9 cellular contexts compared by ENCODE assay signal in genomic region chr4:9762823-9763475, GRCh38. TPM values are rescaled to one million over a fixed set of nuclear protein-coding genes. Genes with fewer than 3 reads are reported as not detected.
DNase-seq lines count a peak whose midpoint lies in the region; ATAC-seq and TF ChIP-seq lines count a peak whose summit lies in the region.
"Had no signal": no experiment of that assay in that cellular context is flagged by ENCODE, and none has a peak within 500 bp of the region (broad histone marks: within the 10 kb centered on the region; RNA-seq: fewer than 3 reads in every experiment).

No MANE protein-coding gene starts in this region.

- 45% methylated on average over 11 of the region's 11 CpGs for WGBS in liver

- CTCF ChIA-PET in activated CD4-positive, alpha-beta T cell treated with anti-CD3 and anti-CD28 coated beads for 36 hours (lab: Charles Lee), result interaction anchor here (0.6 to 3.5 kb wide), 4 partner anchors 62 to 946 kb away, joined by 3 to 26 read pairs (median 3); no protein-coding TSS in a partner anchor
- CTCF ChIA-PET in OCI-LY7 (lab: Charles Lee; ENCODE audit: unreplicated experiment), result no interaction called here

- H3K27ac Mint-ChIP-seq in activated CD4-positive, alpha-beta T cell treated with anti-CD3 and anti-CD28 coated beads for 36 hours, result no peak overlapping the region
- H3K27ac Mint-ChIP-seq: activated naive CD8-positive, alpha-beta T cell treated with anti-CD3 and anti-CD28 coated beads, Interleukin-2, amount 10 ng/mL, durations not matched to agents 7 days and 5 days had no signal

- H3K4me3 ChIP-seq in Karpas-422 (ENCODE audit: low read length) (no peak overlapping the region), OCI-LY7 (ENCODE audit: low read depth, low read length, poor library complexity, severe bottlenecking) (no peak overlapping the region), liver (ENCODE audit: low read depth in 1 of 3, low read length in 3 of 3) (no peak overlapping the region)

- POLR2A ChIA-PET in activated CD4-positive, alpha-beta T cell treated with anti-CD3 and anti-CD28 coated beads for 36 hours (lab: Charles Lee), result no interaction called here
- POLR2A ChIA-PET in OCI-LY7 (lab: Charles Lee), result no interaction called here

- BruUV-seq in OCI-LY7 (replicated peaks; lab: Mats Ljungman, UMichigan), result no TSS peak

- H3K9ac ChIP-seq in Karpas-422 (ENCODE audit: low read length) (no peak overlapping the region), liver (ENCODE audit: low read depth in 1 of 2, low read length in 2 of 2) (no peak overlapping the region)

- H3K27me3 ChIP-seq in Karpas-422 (ENCODE audit: low read length), result no peaks in the 10 kb centered on the region
- peaks cover 0 to 4% (median 0%) of the 10 kb centered on the region in 4 donors for H3K27me3 ChIP-seq in liver (ENCODE audit: control insufficient read depth in 4 of 4, insufficient read depth in 4 of 4, low read length in 3 of 4)

- H3K79me2 ChIP-seq in Karpas-422 (ENCODE audit: low read length) (no peaks in the 10 kb centered on the region), OCI-LY7 (ENCODE audit: insufficient read depth, low read depth, low read length) (no peaks in the 10 kb centered on the region)

- peak; percentile 57 for DNase-seq in activated CD4-positive, alpha-beta T cell treated with anti-CD3 and anti-CD28 coated beads for 36 hours
- DNase-seq in activated CD4-positive, alpha-beta T cell treated with anti-CD3 and anti-CD28 coated beads, Interleukin-2, amount 50 U/mL, for 1 hour, result no peak
- peak; percentile 88 for DNase-seq in Karpas-422
- DNase-seq in OCI-LY7 (ENCODE audit: low spot score), result peak; percentile 58
- peak; percentile 7 for DNase-seq in central memory CD4-positive, alpha-beta T cell
- peak in 41 of 49 donors; percentile 3 to 81 (median 37) for DNase-seq in substantia nigra (lab: John Stamatoyannopoulos, UW)
- DNase-seq: activated naive CD8-positive, alpha-beta T cell treated with anti-CD3 and anti-CD28 coated beads, Interleukin-2, amount 10 ng/mL, durations not matched to agents 7 days and 5 days had no signal

- no peaks in the 10 kb centered on the region for H4K20me1 ChIP-seq in Karpas-422 (ENCODE audit: insufficient read depth, low read depth, low read length)
- no peaks in the 10 kb centered on the region for H4K20me1 ChIP-seq in OCI-LY7 (ENCODE audit: insufficient read depth, low read length)

- no peaks in the 10 kb centered on the region for H3K4me1 ChIP-seq in Karpas-422 (ENCODE audit: low read length)
- H3K4me1 ChIP-seq in OCI-LY7 (ENCODE audit: insufficient read depth, low read length, poor library complexity, severe bottlenecking), result no peaks in the 10 kb centered on the region
- H3K4me1 ChIP-seq in liver (ENCODE audit: control insufficient read depth in 4 of 4, insufficient read depth in 4 of 4, low read length in 3 of 4), result no peaks in the 10 kb centered on the region

- H3K9me3 ChIP-seq in Karpas-422 (ENCODE audit: low read length) (no peaks in the 10 kb centered on the region), OCI-LY7 (ENCODE audit: low read length) (no peaks in the 10 kb centered on the region), liver (ENCODE audit: control insufficient read depth in 4 of 4, low read length in 3 of 4) (no peaks in the 10 kb centered on the region)

- TF ChIP-seq CTCF in OCI-LY7 (conservative IDR thresholded peaks at IDR 0.05; ENCODE audit: low read length) (peak; percentile 73), liver (IDR thresholded peaks at IDR 0.05; ENCODE audit: low read depth, low read length, missing input control) (peak; percentile 61)

- no peak overlapping the region for H2AFZ ChIP-seq in Karpas-422 (ENCODE audit: low read length)
- no peak overlapping the region for H2AFZ ChIP-seq in OCI-LY7 (ENCODE audit: low read length)

- H3K9me2 ChIP-seq in Karpas-422 (replicated peaks; ENCODE audit: insufficient read depth, low read length) (no peaks in the 10 kb centered on the region), OCI-LY7 (ENCODE audit: insufficient read depth, low read length) (no peaks in the 10 kb centered on the region)

- no peaks in the 10 kb centered on the region for H3K4me1 Mint-ChIP-seq in activated CD4-positive, alpha-beta T cell treated with anti-CD3 and anti-CD28 coated beads for 36 hours
- H3K4me1 Mint-ChIP-seq: activated naive CD8-positive, alpha-beta T cell treated with anti-CD3 and anti-CD28 coated beads, Interleukin-2, amount 10 ng/mL, durations not matched to agents 7 days and 5 days had no signal

- H3K4me2 ChIP-seq in Karpas-422 (ENCODE audit: low read depth, low read length, poor library complexity, severe bottlenecking) (no peak overlapping the region), OCI-LY7 (ENCODE audit: low read length) (no peak overlapping the region)

- no peak overlapping the region for H3K27ac ChIP-seq in Karpas-422 (ENCODE audit: low read length)
- H3K27ac ChIP-seq in OCI-LY7 (ENCODE audit: low read depth, low read length, poor library complexity, severe bottlenecking), result no peak overlapping the region
- no peak overlapping the region for H3K27ac ChIP-seq in liver (ENCODE audit: low read depth in 1 of 2, low read length in 2 of 2)
- H3K27ac ChIP-seq in substantia nigra (ENCODE audit: low read depth, low read length, poor library complexity, severe bottlenecking), result no peak overlapping the region

- peaks cover 11% of the 10 kb centered on the region for H3K27me3 Mint-ChIP-seq in activated CD4-positive, alpha-beta T cell treated with anti-CD3 and anti-CD28 coated beads for 36 hours

- no peaks in the 10 kb centered on the region for H3K9me3 Mint-ChIP-seq in activated CD4-positive, alpha-beta T cell treated with anti-CD3 and anti-CD28 coated beads for 36 hours (ENCODE audit: low read depth)
- H3K9me3 Mint-ChIP-seq: activated naive CD8-positive, alpha-beta T cell treated with anti-CD3 and anti-CD28 coated beads, Interleukin-2, amount 10 ng/mL, durations not matched to agents 7 days and 5 days had no signal

- no peaks in the 10 kb centered on the region for H3K36me3 Mint-ChIP-seq in activated CD4-positive, alpha-beta T cell treated with anti-CD3 and anti-CD28 coated beads for 36 hours (ENCODE audit: low read depth)
- H3K36me3 Mint-ChIP-seq: activated naive CD8-positive, alpha-beta T cell treated with anti-CD3 and anti-CD28 coated beads, Interleukin-2, amount 10 ng/mL, durations not matched to agents 7 days and 5 days had no signal

- no peak overlapping the region for H3K4me3 Mint-ChIP-seq in activated CD4-positive, alpha-beta T cell treated with anti-CD3 and anti-CD28 coated beads for 36 hours
- H3K4me3 Mint-ChIP-seq: activated naive CD8-positive, alpha-beta T cell treated with anti-CD3 and anti-CD28 coated beads, Interleukin-2, amount 10 ng/mL, durations not matched to agents 7 days and 5 days had no signal

- intact Hi-C loops in activated CD4-positive, alpha-beta T cell treated with anti-CD3 and anti-CD28 coated beads for 36 hours (cut with DNase I, micrococcal nuclease), result loop anchor here (1.0 to 10.0 kb wide), 6 partner anchors 61 to 784 kb away; no protein-coding TSS in a partner anchor
- intact Hi-C loops in OCI-LY7 (cut with micrococcal nuclease; ENCODE audit: unreplicated experiment), result loop anchor here (1.0 to 2.0 kb wide), 2 partner anchors 252 to 300 kb away; no protein-coding TSS in a partner anchor

- peak; percentile 47 for ATAC-seq in activated CD4-positive, alpha-beta T cell treated with anti-CD3 and anti-CD28 coated beads for 36 hours
- no peak for ATAC-seq in GM21576 (IDR thresholded peaks at IDR 0.05; ENCODE audit: unreplicated experiment)

- peak; percentile 91 to 92 for TF ChIP-seq RAD21 in liver (IDR thresholded peaks at IDR 0.05)

- H3K36me3 ChIP-seq in Karpas-422 (ENCODE audit: insufficient read depth, low read length) (no peaks in the 10 kb centered on the region), OCI-LY7 (ENCODE audit: insufficient read depth, low read length) (no peaks in the 10 kb centered on the region), liver (ENCODE audit: control insufficient read depth in 4 of 4, insufficient read depth in 3 of 4, low read depth in 1 of 4, low read length in 3 of 4) (no peaks in the 10 kb centered on the region)

TF ChIP-seq in liver, 16 proteins besides CTCF, POLR2A, EP300 and RAD21:
- TF ChIP-seq EGR1 (IDR thresholded peaks at IDR 0.05; ENCODE audit: low read depth in 2 of 2) (no peak), RXRA (IDR thresholded peaks at IDR 0.05) (no peak), REST (IDR thresholded peaks at IDR 0.05) (no peak), HNF4A (conservative IDR thresholded peaks at IDR 0.05) (peak in 1 of 2 donors; percentile 15)

RNA-seq across cellular contexts. Expression of gene DRD5, which starts 18.5 kb away (rescaled TPM):
- total RNA-seq in activated CD4-positive, alpha-beta T cell treated with anti-CD3 and anti-CD28 coated beads for 36 hours, result not detected
- not detected in 2 replicates for total RNA-seq in Karpas-422 (2014; rRNA removed; shearing (Covaris generic); ENCODE audit: low replicate concordance)
- not detected in 2 replicates for total RNA-seq in OCI-LY7 (2014; rRNA removed; shearing (Covaris generic))
- total RNA-seq in OCI-LY7 (2022) (not detected in 2 replicates), liver (not detected)
- polyA plus RNA-seq in liver, result not detected
- total RNA-seq: activated naive CD8-positive, alpha-beta T cell treated with anti-CD3 and anti-CD28 coated beads, Interleukin-2, amount 10 ng/mL, durations not matched to agents 7 days and 5 days had no signal
